27 cellular contexts compared by ENCODE assay signal in the genomic region with DNA sequence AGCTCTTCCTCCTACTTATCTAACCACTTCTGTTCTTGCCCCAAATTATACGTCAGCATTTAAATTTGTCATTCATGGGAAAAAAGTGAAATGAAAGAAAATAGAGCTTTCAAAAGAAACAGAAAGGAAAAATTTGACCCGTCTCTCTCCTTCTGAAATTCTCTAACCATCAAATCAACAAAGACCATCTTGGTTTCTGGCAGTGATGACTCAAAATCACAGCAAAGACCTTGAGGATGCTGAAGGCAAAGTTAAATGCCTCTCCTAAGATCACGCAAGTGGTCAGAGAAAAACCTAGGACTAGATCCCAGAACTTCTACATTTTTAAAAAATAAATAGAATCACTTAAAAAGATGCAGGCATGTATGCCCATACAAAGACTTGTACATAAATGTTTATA. TPM values are rescaled to one million over a fixed set of nuclear protein-coding genes. Genes with fewer than 3 reads are reported as not detected.
A peak's percentile ranks its signal among the peaks of the same experiment; 100 is the strongest.
DNase-seq lines count a peak whose midpoint lies in the region; ATAC-seq and TF ChIP-seq lines count a peak whose summit lies in the region.
"Had no signal": no experiment of that assay in that cellular context is flagged by ENCODE, and none has a peak within 500 bp of the region (broad histone marks: within the 10 kb centered on the region; RNA-seq: fewer than 3 reads in every experiment).

No MANE protein-coding gene starts in this region.

- H3K36me3 Mint-ChIP-seq in activated naive CD8-positive, alpha-beta T cell treated with anti-CD3 and anti-CD28 coated beads, Interleukin-2, amount 50 U/mL, for 24 hours (ENCODE audit: low read depth) = peaks cover 6% of the 10 kb centered on the region
- peaks cover 19% of the 10 kb centered on the region for H3K36me3 Mint-ChIP-seq in activated naive CD8-positive, alpha-beta T cell treated with anti-CD3 and anti-CD28 coated beads for 36 hours
- peaks cover 5% of the 10 kb centered on the region for H3K36me3 Mint-ChIP-seq in activated B cell treated with CpG ODN at 0.5 μM for 24 hours (ENCODE audit: low read depth)

- H3K9me3 ChIP-seq in upper lobe of right lung = no peaks in the 10 kb centered on the region
- H3K9me3 ChIP-seq: adrenal gland, breast epithelium, prostate gland, SK-N-SH had no signal

- no peak for ATAC-seq in activated naive CD8-positive, alpha-beta T cell treated with anti-CD3 and anti-CD28 coated beads, Interleukin-2, amount 50 U/mL, for 24 hours
- no peak for ATAC-seq in activated B cell treated with CpG ODN at 0.5 μM for 24 hours (ENCODE audit: low read depth)
- no peak for ATAC-seq in upper lobe of right lung
- no peak for ATAC-seq in HG02798 (IDR thresholded peaks at IDR 0.05; ENCODE audit: poor library complexity, unreplicated experiment)
- ATAC-seq: foreskin keratinocyte, GM23338, heart right ventricle, HepG2, left cardiac atrium had no signal

- peaks cover 11% of the 10 kb centered on the region for H3K9me3 Mint-ChIP-seq in activated naive CD8-positive, alpha-beta T cell treated with anti-CD3 and anti-CD28 coated beads, Interleukin-2, amount 50 U/mL, for 24 hours
- peaks cover 12% of the 10 kb centered on the region for H3K9me3 Mint-ChIP-seq in activated naive CD8-positive, alpha-beta T cell treated with anti-CD3 and anti-CD28 coated beads for 36 hours
- peaks cover 6% of the 10 kb centered on the region for H3K9me3 Mint-ChIP-seq in activated B cell treated with CpG ODN at 0.5 μM for 24 hours

- H3K4me3 Mint-ChIP-seq in activated naive CD8-positive, alpha-beta T cell treated with anti-CD3 and anti-CD28 coated beads, Interleukin-2, amount 50 U/mL, for 24 hours = peak overlapping the region; percentile 41
- H3K4me3 Mint-ChIP-seq in activated naive CD8-positive, alpha-beta T cell treated with anti-CD3 and anti-CD28 coated beads for 36 hours = no peak overlapping the region
- peak overlapping the region; percentile 9 for H3K4me3 Mint-ChIP-seq in activated B cell treated with CpG ODN at 0.5 μM for 24 hours
- H3K4me3 Mint-ChIP-seq: GM23338 had no signal

- no peaks in the 10 kb centered on the region for H3K27me3 Mint-ChIP-seq in activated naive CD8-positive, alpha-beta T cell treated with anti-CD3 and anti-CD28 coated beads, Interleukin-2, amount 50 U/mL, for 24 hours
- no peaks in the 10 kb centered on the region for H3K27me3 Mint-ChIP-seq in activated naive CD8-positive, alpha-beta T cell treated with anti-CD3 and anti-CD28 coated beads for 36 hours
- H3K27me3 Mint-ChIP-seq in activated B cell treated with CpG ODN at 0.5 μM for 24 hours = no peaks in the 10 kb centered on the region

- CTCF ChIA-PET in activated B cell treated with CpG ODN at 0.5 μM for 24 hours (lab: Charles Lee) = interaction anchor here (1.1 kb wide), 1 partner anchor 31 kb away, joined by 4 read pairs; no protein-coding TSS in a partner anchor

- no peak for DNase-seq in activated naive CD8-positive, alpha-beta T cell treated with anti-CD3 and anti-CD28 coated beads, Interleukin-2, amount 50 U/mL, for 24 hours
- DNase-seq in activated naive CD8-positive, alpha-beta T cell treated with anti-CD3 and anti-CD28 coated beads for 36 hours = no peak
- peak; percentile 45 for DNase-seq in GM20000 (ENCODE audit: low spot score)
- DNase-seq in activated B cell treated with CpG ODN at 0.5 μM for 24 hours = no peak
- no peak for DNase-seq in upper lobe of right lung
- DNase-seq in NCI-H1417 treated with DMSO at 0.1 percent for 48 hours (lab: John Stamatoyannopoulos, UW) = no peak
- DNase-seq in NCI-H2227 (lab: John Stamatoyannopoulos, UW; ENCODE audit: unreplicated experiment) = no peak
- DNase-seq: activated CD4-positive, alpha-beta T cell treated with anti-CD3 and anti-CD28 coated beads, Interleukin-2, amount 50 U/mL, for 4 hours; activated gamma-delta T cell; adrenal gland; effector memory CD4-positive, alpha-beta T cell; foreskin keratinocyte; heart right ventricle; Kasumi-1; left cardiac atrium; NCI-H1930; NCI-H2227 treated with DMSO at 0.1 percent for 48 hours; SK-N-SH; stimulated activated CD8-positive, alpha-beta memory T cell treated with anti-CD3 and anti-CD28 coated beads, Interleukin-4, amount 100 ng/mL, for 48 hours; substantia nigra had no signal

- H3K27ac ChIP-seq in upper lobe of right lung = no peak overlapping the region
- H3K27ac ChIP-seq: adrenal gland, breast epithelium, foreskin keratinocyte, heart right ventricle, HL-60, prostate gland had no signal

- TF ChIP-seq CTCF in GM20000 (IDR thresholded peaks at IDR 0.05; ENCODE audit: extremely low read depth, missing control alignments) (no peak), activated B cell treated with CpG ODN at 0.5 μM for 24 hours (IDR thresholded peaks at IDR 0.05) (no peak), upper lobe of right lung (IDR thresholded peaks at IDR 0.05) (no peak)

- POLR2A ChIA-PET in activated B cell treated with CpG ODN at 0.5 μM for 24 hours (lab: Charles Lee) = interaction anchor here (0.7 kb wide), 1 partner anchor 1623 kb away, joined by 3 read pairs; the partner anchor contains the start of gene RPP30

- intact Hi-C loops in activated B cell treated with CpG ODN at 0.5 μM for 24 hours (cut with micrococcal nuclease) = no loop called here
- intact Hi-C loops in upper lobe of right lung (cut with DNase I) = no loop called here

- no peaks in the 10 kb centered on the region for H3K36me3 ChIP-seq in upper lobe of right lung
- H3K36me3 ChIP-seq: breast epithelium, prostate gland had no signal

- H3K4me1 Mint-ChIP-seq in activated naive CD8-positive, alpha-beta T cell treated with anti-CD3 and anti-CD28 coated beads, Interleukin-2, amount 50 U/mL, for 24 hours = peaks cover 28% of the 10 kb centered on the region
- H3K4me1 Mint-ChIP-seq in activated naive CD8-positive, alpha-beta T cell treated with anti-CD3 and anti-CD28 coated beads for 36 hours = peaks cover 23% of the 10 kb centered on the region
- peaks cover 45% of the 10 kb centered on the region for H3K4me1 Mint-ChIP-seq in activated B cell treated with CpG ODN at 0.5 μM for 24 hours

- H3K4me3 ChIP-seq in upper lobe of right lung = peak overlapping the region; percentile 6
- H3K4me3 ChIP-seq: adrenal gland, breast epithelium, GM23338, prostate gland had no signal

- peaks cover 6% of the 10 kb centered on the region for H3K4me1 ChIP-seq in upper lobe of right lung
- H3K4me1 ChIP-seq: breast epithelium, foreskin keratinocyte, prostate gland had no signal

- no peaks in the 10 kb centered on the region for H3K27me3 ChIP-seq in upper lobe of right lung
- H3K27me3 ChIP-seq: adrenal gland, breast epithelium, foreskin keratinocyte, heart right ventricle had no signal

- no peak overlapping the region for H3K27ac Mint-ChIP-seq in activated naive CD8-positive, alpha-beta T cell treated with anti-CD3 and anti-CD28 coated beads, Interleukin-2, amount 50 U/mL, for 24 hours
- no peak overlapping the region for H3K27ac Mint-ChIP-seq in activated naive CD8-positive, alpha-beta T cell treated with anti-CD3 and anti-CD28 coated beads for 36 hours
- peak overlapping the region; percentile 68 for H3K27ac Mint-ChIP-seq in activated B cell treated with CpG ODN at 0.5 μM for 24 hours
- H3K27ac Mint-ChIP-seq: GM23338 had no signal

RNA-seq across cellular contexts. Expression of gene LIPA, which starts 2.5 kb away (rescaled TPM):
- 10 to 100 TPM; 20.7 to 22.5 TPM for total RNA-seq in activated naive CD8-positive, alpha-beta T cell treated with anti-CD3 and anti-CD28 coated beads for 36 hours
- total RNA-seq in activated B cell treated with CpG ODN at 0.5 μM for 24 hours (32.8 and 35.3 TPM in 2 replicates), upper lobe of right lung (194 TPM)

RNA-seq across cellular contexts. Expression of gene CH25H, which starts 41.9 kb away (rescaled TPM):
- under 1 TPM; 0.16 to 0.21 TPM for total RNA-seq in activated naive CD8-positive, alpha-beta T cell treated with anti-CD3 and anti-CD28 coated beads for 36 hours
- total RNA-seq in activated B cell treated with CpG ODN at 0.5 μM for 24 hours (not detected in 2 replicates), upper lobe of right lung (7.8 TPM)
- total RNA-seq: foreskin keratinocyte; HepG2; T-helper 2 cell treated with Interferon-gamma antibody and Interleukin-4, amounts not matched to agents 100 ng/mL and 5 ng/mL, for 36 hours had no signal

RNA-seq across cellular contexts. Expression of gene IFIT2, which starts 52.8 kb away (rescaled TPM):
- 10 to 100 TPM; 37.0 to 37.3 TPM for total RNA-seq in activated naive CD8-positive, alpha-beta T cell treated with anti-CD3 and anti-CD28 coated beads for 36 hours
- total RNA-seq in activated B cell treated with CpG ODN at 0.5 μM for 24 hours (4.9 and 5.7 TPM in 2 replicates), upper lobe of right lung (47.2 TPM)
- total RNA-seq: GM23338 had no signal
